In the genomic region with DNA sequence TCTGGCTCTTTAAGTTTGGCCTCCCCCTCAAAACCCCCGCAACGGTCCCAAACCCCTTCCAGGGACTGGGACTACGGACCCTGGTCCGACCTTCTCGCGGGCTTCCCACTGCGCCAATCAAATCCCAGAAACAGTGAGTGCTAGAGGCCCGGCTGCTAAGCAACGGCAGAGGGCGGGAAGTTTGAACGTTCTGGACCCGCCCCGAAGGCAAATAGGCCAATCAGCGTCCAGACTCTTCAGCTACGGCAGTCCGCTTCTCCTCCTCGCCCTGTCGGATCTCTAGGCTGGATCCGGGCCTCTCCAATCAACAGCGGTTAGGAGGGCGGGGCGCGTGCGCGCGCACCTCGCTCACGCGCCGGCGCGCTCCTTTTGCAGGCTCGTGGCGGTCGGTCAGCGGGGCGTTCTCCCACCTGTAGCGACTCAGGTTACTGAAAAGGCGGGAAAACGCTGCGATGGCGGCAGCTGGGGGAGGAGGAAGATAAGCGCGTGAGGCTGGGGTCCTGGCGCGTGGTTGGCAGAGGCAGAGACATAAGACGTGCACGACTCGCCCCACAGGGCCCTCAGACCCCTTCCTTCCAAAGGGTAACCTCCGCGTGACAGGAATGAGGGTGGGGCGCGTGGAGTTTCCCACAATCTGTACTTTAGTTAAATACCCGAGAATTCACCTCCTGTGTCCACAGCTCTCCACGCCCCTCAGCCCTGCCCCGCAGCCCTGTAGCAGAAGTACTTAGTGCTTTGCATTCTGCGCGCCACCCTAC, we compare ENCODE assay signal across 8 cellular contexts. TPM values are rescaled to one million over a fixed set of nuclear protein-coding genes. Genes with fewer than 3 reads are reported as not detected.
A peak's percentile ranks its signal among the peaks of the same experiment; 100 is the strongest.
DNase-seq lines count a peak whose midpoint lies in the region; ATAC-seq, FAIRE-seq and TF ChIP-seq lines count a peak whose summit lies in the region.

Gene MSH5, plus strand, starts transcription at position 367 of the 758 bp plus-strand sequence. CDS start 462 bp downstream, outside the sequence.

- peaks cover 22 to 30% (median 29%) of the 10 kb centered on the region in 3 donors for H3K4me1 ChIP-seq in pancreas
- peaks cover 0 to 43% (median 31%) of the 10 kb centered on the region in 4 donors for H3K4me1 ChIP-seq in tibial nerve

- H3K4me3 ChIP-seq in SU-DHL-6 (ENCODE audit: insufficient read depth, low read length, poor library complexity, severe bottlenecking) (peak within 1 kb of the TSS; percentile 78), pancreas (peak within 1 kb of the TSS; percentile 54 to 80 (median 63)), tibial nerve (peak within 1 kb of the TSS; percentile 57 to 82 (median 68))

- H3F3A ChIP-seq in SU-DHL-6 (ENCODE audit: insufficient read depth) = peaks cover 50% of the 10 kb centered on the region

- peak; percentile 76 for ATAC-seq in HG02610 (IDR thresholded peaks at IDR 0.05; ENCODE audit: unreplicated experiment)
- peak; percentile 82 for ATAC-seq in activated naive CD8-positive, alpha-beta T cell treated with anti-CD3 and anti-CD28 coated beads, Interleukin-2, amount 10 ng/mL, durations not matched to agents 7 days and 5 days (ENCODE audit: low read depth)
- ATAC-seq in Right ventricle myocardium superior (ENCODE audit: poor library complexity) = peak; percentile 95
- peak; percentile 86 to 92 (median 89) for ATAC-seq in pancreas

- TF ChIP-seq CTCF in GM10266 (IDR thresholded peaks at IDR 0.05; ENCODE audit: control insufficient read depth, insufficient read depth, low read depth, missing control alignments) = no peak
- no peak for TF ChIP-seq CTCF in SU-DHL-6 (IDR thresholded peaks at IDR 0.05; ENCODE audit: insufficient read depth, low read length, poor library complexity, severe bottlenecking)
- TF ChIP-seq CTCF in pancreas (IDR thresholded peaks at IDR 0.05) = no peak
- TF ChIP-seq CTCF in tibial nerve (IDR thresholded peaks at IDR 0.05) = peak in 1 of 5 experiments; percentile 54

- H3K36me3 ChIP-seq in SU-DHL-6 (ENCODE audit: low read length) (peaks cover 17% of the 10 kb centered on the region), pancreas (no peaks in the 10 kb centered on the region), tibial nerve (peaks cover 0 to 15% (median 0%) of the 10 kb centered on the region in 3 donors)

- intact Hi-C loops in Right ventricle myocardium superior (cut with DNase I) = loop anchor here (5.0 to 10.0 kb wide), 2 partner anchors 38 to 95 kb away; partner anchors contain the start of gene ABHD16A
- intact Hi-C loops in pancreas (cut with DNase I) = no loop called here

- POLR2A ChIA-PET in activated naive CD8-positive, alpha-beta T cell treated with anti-CD3 and anti-CD28 coated beads, Interleukin-2, amount 10 ng/mL, durations not matched to agents 7 days and 5 days (lab: Charles Lee) = interaction anchor here (0.6 to 7.6 kb wide), 34 partner anchors 8 to 199 kb away, joined by 3 to 137 read pairs (median 6); partner anchors contain the start of genes ABHD16A, BAG6, C6orf47 and CSNK2B

- WGBS in pancreas, 2 donors = 0 to 1% methylated on average over 56 to 58 of the region's 58 CpGs
- 1% methylated on average over 43 to 58 of the region's 58 CpGs for WGBS in tibial nerve, 2 donors

- DNase-seq in GM10266 (ENCODE audit: extremely low spot score) (peak; percentile 96), NCI-H1092 treated with DMSO at 0.1 percent for 48 hours (lab: John Stamatoyannopoulos, UW) (peak; percentile 97), Right ventricle myocardium superior (peak; percentile 99), pancreas (peak; percentile 94 to 98 (median 98)), tibial nerve (ENCODE audit: low spot score in 2 of 2) (peak; percentile 96 to 98)
- peak; percentile 96 for DNase-seq in activated naive CD8-positive, alpha-beta T cell treated with anti-CD3 and anti-CD28 coated beads, Interleukin-2, amount 10 ng/mL, durations not matched to agents 7 days and 5 days

- H2AFZ ChIP-seq in SU-DHL-6 (ENCODE audit: low read depth, low read length, severe bottlenecking) = peak within 1 kb of the TSS; percentile 8

- no peaks in the 10 kb centered on the region for H3K9me3 ChIP-seq in SU-DHL-6 (ENCODE audit: insufficient read depth, low read length)
- no peaks in the 10 kb centered on the region for H3K9me3 ChIP-seq in pancreas
- no peaks in the 10 kb centered on the region for H3K9me3 ChIP-seq in tibial nerve

- peaks cover 33% of the 10 kb centered on the region for H3K79me2 ChIP-seq in SU-DHL-6 (ENCODE audit: insufficient read depth, low read length)

- H3K27ac ChIP-seq in SU-DHL-6 (ENCODE audit: low read depth, low read length) (peak within 1 kb of the TSS; percentile 95), pancreas (peak within 1 kb of the TSS; percentile 9 to 92 (median 86)), tibial nerve (peak within 1 kb of the TSS; percentile 9 to 94 (median 92))

- H3K4me3 Mint-ChIP-seq in activated naive CD8-positive, alpha-beta T cell treated with anti-CD3 and anti-CD28 coated beads, Interleukin-2, amount 10 ng/mL, durations not matched to agents 7 days and 5 days = peak within 1 kb of the TSS; percentile 98

- H3K9ac ChIP-seq in SU-DHL-6 (ENCODE audit: low read length) = peak within 1 kb of the TSS; percentile 90

- H3K4me1 Mint-ChIP-seq in activated naive CD8-positive, alpha-beta T cell treated with anti-CD3 and anti-CD28 coated beads, Interleukin-2, amount 10 ng/mL, durations not matched to agents 7 days and 5 days = peaks cover 50% of the 10 kb centered on the region

- H3K27me3 Mint-ChIP-seq in activated naive CD8-positive, alpha-beta T cell treated with anti-CD3 and anti-CD28 coated beads, Interleukin-2, amount 10 ng/mL, durations not matched to agents 7 days and 5 days = no peaks in the 10 kb centered on the region

- H3K27ac Mint-ChIP-seq in activated naive CD8-positive, alpha-beta T cell treated with anti-CD3 and anti-CD28 coated beads, Interleukin-2, amount 10 ng/mL, durations not matched to agents 7 days and 5 days = peak within 1 kb of the TSS; percentile 93

- H3K36me3 Mint-ChIP-seq in activated naive CD8-positive, alpha-beta T cell treated with anti-CD3 and anti-CD28 coated beads, Interleukin-2, amount 10 ng/mL, durations not matched to agents 7 days and 5 days = peaks cover 34% of the 10 kb centered on the region

- no peaks in the 10 kb centered on the region for H4K20me1 ChIP-seq in SU-DHL-6 (ENCODE audit: low read depth, low read length)

- TF ChIP-seq POLR2A in tibial nerve (IDR thresholded peaks at IDR 0.05) = peak; percentile 52 to 76

- no peaks in the 10 kb centered on the region for H3K27me3 ChIP-seq in SU-DHL-6 (ENCODE audit: low read length)
- no peaks in the 10 kb centered on the region for H3K27me3 ChIP-seq in pancreas
- H3K27me3 ChIP-seq in tibial nerve = no peaks in the 10 kb centered on the region

- no peak for FAIRE-seq in pancreas (lab: Jason Lieb, UNC)

- peak within 1 kb of the TSS; percentile 82 for H3K4me2 ChIP-seq in SU-DHL-6 (ENCODE audit: low read depth, low read length, poor library complexity, severe bottlenecking)

- H3K9me2 ChIP-seq in SU-DHL-6 (replicated peaks; ENCODE audit: insufficient read depth, low read length) = no peaks in the 10 kb centered on the region

- no peaks in the 10 kb centered on the region for H3K9me3 Mint-ChIP-seq in activated naive CD8-positive, alpha-beta T cell treated with anti-CD3 and anti-CD28 coated beads, Interleukin-2, amount 10 ng/mL, durations not matched to agents 7 days and 5 days

- peak; percentile 67 to 88 for TF ChIP-seq EP300 in tibial nerve (IDR thresholded peaks at IDR 0.05)

RNA-seq across cellular contexts. Expression of gene MSH5, which starts in this region (rescaled TPM):
- 10 to 100 TPM; 59.2 to 68.2 TPM for total RNA-seq in activated naive CD8-positive, alpha-beta T cell treated with anti-CD3 and anti-CD28 coated beads, Interleukin-2, amount 10 ng/mL, durations not matched to agents 7 days and 5 days
- 1.8 TPM for total RNA-seq in Right ventricle myocardium superior
- total RNA-seq in pancreas = 1 to 10 TPM; 2.2 to 7.6 (median 5.3) TPM
- 10 to 100 TPM; 11.3 to 17.4 TPM for polyA plus RNA-seq in pancreas
- total RNA-seq in tibial nerve = 10 to 100 TPM; 12.2 to 25.5 (median 18.4) TPM

Comparison
In these comparisons a context has a peak if more than half of its experiments do, and no peak if none do; other contexts are left out.
1. Peak in every context shown above with its lines: DNase-seq, ATAC-seq, H3K4me3 ChIP-seq and H3K27ac ChIP-seq.